In genomic region chr14:63308723-63309317, GRCh38 we compare ENCODE assay signal across 1 cellular context.
TF ChIP-seq lines count a peak whose summit lies in the region.

No MANE protein-coding gene starts in this region.

TF ChIP-seq in K562, 482 proteins besides CTCF, POLR2A, EP300 and RAD21 (continued from another document):
- TF ChIP-seq, protein P1, sequence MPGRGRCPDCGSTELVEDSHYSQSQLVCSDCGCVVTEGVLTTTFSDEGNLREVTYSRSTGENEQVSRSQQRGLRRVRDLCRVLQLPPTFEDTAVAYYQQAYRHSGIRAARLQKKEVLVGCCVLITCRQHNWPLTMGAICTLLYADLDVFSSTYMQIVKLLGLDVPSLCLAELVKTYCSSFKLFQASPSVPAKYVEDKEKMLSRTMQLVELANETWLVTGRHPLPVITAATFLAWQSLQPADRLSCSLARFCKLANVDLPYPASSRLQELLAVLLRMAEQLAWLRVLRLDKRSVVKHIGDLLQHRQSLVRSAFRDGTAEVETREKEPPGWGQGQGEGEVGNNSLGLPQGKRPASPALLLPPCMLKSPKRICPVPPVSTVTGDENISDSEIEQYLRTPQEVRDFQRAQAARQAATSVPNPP (IDR thresholded peaks at IDR 0.05; ENCODE audit: borderline replicate concordance, insufficient read depth, insufficient read length), result no peak
- TF ChIP-seq NUFIP1 (IDR thresholded peaks at IDR 0.05; ENCODE audit: partially characterized antibody), result no peak
- TF ChIP-seq ZNF589 (CRISPR knock-in tag; IDR thresholded peaks at IDR 0.05; ENCODE audit: low read depth), result no peak
- no peak for TF ChIP-seq FOXM1 (IDR thresholded peaks at IDR 0.05; ENCODE audit: low read depth)
- TF ChIP-seq FOXM1 (CRISPR knock-in tag; IDR thresholded peaks at IDR 0.05; ENCODE audit: low read depth), result no peak
- no peak for TF ChIP-seq ZBTB34 (CRISPR knock-in tag; IDR thresholded peaks at IDR 0.05)
- no peak for TF ChIP-seq PHTF2 (CRISPR knock-in tag; IDR thresholded peaks at IDR 0.05)
- no peak for TF ChIP-seq ZNF41 (CRISPR knock-in tag; conservative IDR thresholded peaks at IDR 0.05)
